In genomic region chr5:32156635-32157034, GRCh38 we compare ENCODE assay signal across 25 cellular contexts.
"Had no signal": no experiment of that assay in that cellular context is flagged by ENCODE, and none has a peak within 500 bp of the region (broad histone marks: within the 10 kb centered on the region; RNA-seq: fewer than 3 reads in every experiment).

No MANE protein-coding gene starts in this region.

- H3K4me2 ChIP-seq: hepatocyte had no signal

- H3K27me3 ChIP-seq: gastroesophageal sphincter, hepatocyte, neutrophil, vagina had no signal

- H2AFZ ChIP-seq: hepatocyte had no signal

- FAIRE-seq: endothelial cell of umbilical vein had no signal

- H3K27ac ChIP-seq: hepatocyte, lower lobe of right lung, neutrophil, skin epidermis, thoracic aorta, vagina had no signal

- H3K9me3 ChIP-seq: gastroesophageal sphincter, lower lobe of right lung, mucosa of descending colon, neutrophil, thoracic aorta, vagina had no signal

- ATAC-seq: activated CD4-positive, alpha-beta T cell treated with anti-CD3 and anti-CD28 coated beads for 36 hours; activated CD8-positive, alpha-beta T cell treated with anti-CD3 and anti-CD28 coated beads, Interleukin-2, amount 10 ng/mL, durations not matched to agents 7 days and 5 days; effector memory CD8-positive, alpha-beta T cell; gastroesophageal sphincter; left lobe of liver; lower lobe of right lung; mucosa of descending colon; sciatic nerve; stimulated activated naive CD8-positive, alpha-beta T cell treated with anti-CD3 and anti-CD28 coated beads, Interleukin-15, Interleukin-2, amounts not matched to agents 100 U/mL and 50 U/mL, for 24 hours had no signal

- H3K36me3 ChIP-seq: lower lobe of right lung, thoracic aorta, vagina had no signal

- DNase-seq: activated CD4-positive, alpha-beta T cell treated with anti-CD3 and anti-CD28 coated beads for 36 hours; activated CD4-positive, CD25-positive, alpha-beta regulatory T cell; activated CD8-positive, alpha-beta T cell treated with anti-CD3 and anti-CD28 coated beads, Interleukin-2, amount 10 ng/mL, durations not matched to agents 7 days and 5 days; activated gamma-delta T cell; activated naive CD4-positive, alpha-beta T cell treated with anti-CD3 and anti-CD28 coated beads, Interleukin-2, amount 10 ng/mL, durations not matched to agents 7 days and 5 days; amygdala; caudate nucleus; cortex of kidney; effector memory CD8-positive, alpha-beta T cell; immature natural killer cell; lower lobe of right lung; mucosa of descending colon; stimulated activated CD4-positive, alpha-beta T cell treated with anti-CD3 and anti-CD28 coated beads, Interleukin-12 subunit alpha, Interleukin-12 subunit beta, amount 100 ng/mL, for 4 hours; stimulated activated CD4-positive, alpha-beta T cell treated with anti-CD3 and anti-CD28 coated beads, Interleukin-4, amount 100 ng/mL, for 1 hour; stimulated activated naive CD8-positive, alpha-beta T cell treated with anti-CD3 and anti-CD28 coated beads, Interleukin-15, Interleukin-2, amounts not matched to agents 100 U/mL and 50 U/mL, for 24 hours; T-helper 2 cell had no signal

- H3K4me3 ChIP-seq: gastroesophageal sphincter, hepatocyte, lower lobe of right lung, mucosa of descending colon, skin epidermis, thoracic aorta, vagina had no signal
